ENCODE assay signal across 1 cellular context in the genomic region with DNA sequence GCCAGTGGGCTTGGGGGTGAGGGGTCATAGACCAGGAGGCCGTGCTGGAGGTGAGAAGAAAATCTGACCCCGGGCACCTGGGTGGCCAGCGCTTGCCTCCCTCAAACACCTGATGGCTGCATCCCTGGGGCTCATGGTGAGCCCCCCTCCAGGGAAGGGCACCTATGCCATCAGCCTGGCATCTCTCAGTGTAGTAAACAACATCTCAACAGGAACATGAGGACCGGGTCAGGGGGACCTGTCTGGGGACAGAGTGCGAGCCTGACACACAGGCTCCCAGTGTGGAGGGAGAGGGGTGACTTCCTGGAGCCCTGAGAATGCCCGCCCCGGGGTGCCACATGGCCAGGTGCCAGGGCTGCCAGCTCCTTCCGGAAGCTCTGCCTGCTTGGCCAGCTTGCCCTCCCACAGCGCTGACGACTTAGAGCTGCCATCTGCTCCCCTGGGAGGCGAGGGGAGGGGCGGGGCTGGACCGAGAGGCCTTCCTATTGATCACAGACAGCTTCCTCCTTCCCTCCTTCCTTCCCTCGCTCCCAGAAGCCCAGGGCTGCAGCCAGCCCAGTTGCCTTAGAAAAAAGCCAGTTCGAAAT.
TF ChIP-seq lines count a peak whose summit lies in the region.

No MANE protein-coding gene starts in this region.

TF ChIP-seq in SK-N-SH, 30 proteins besides CTCF, POLR2A, EP300 and RAD21:
- TF ChIP-seq TCF12 (IDR thresholded peaks at IDR 0.05), result peak; percentile 66
- peak; percentile 53; the same call in 1 of the 2 replicates for TF ChIP-seq ELF1 (IDR thresholded peaks at IDR 0.05)
- TF ChIP-seq RCOR1 (IDR thresholded peaks at IDR 0.05; ENCODE audit: low read length), result no peak
- no peak for TF ChIP-seq FOXJ3 (CRISPR knock-in tag; IDR thresholded peaks at IDR 0.05)
- TF ChIP-seq FOXM1 (IDR thresholded peaks at IDR 0.05; ENCODE audit: low read depth), result no peak
- no peak for TF ChIP-seq TAF1 (IDR thresholded peaks at IDR 0.05; ENCODE audit: borderline replicate concordance, low read depth, low read length)
- TF ChIP-seq GABPA (IDR thresholded peaks at IDR 0.05; ENCODE audit: low read depth), result peak; percentile 21; the same call in 1 of the 2 replicates
- TF ChIP-seq NFIC (IDR thresholded peaks at IDR 0.05; ENCODE audit: borderline replicate concordance), result peak; percentile 87
- TF ChIP-seq MXI1 (IDR thresholded peaks at IDR 0.05; ENCODE audit: low read depth, low read length), result no peak
- no peak for TF ChIP-seq EZH2phosphoT487 (IDR thresholded peaks at IDR 0.05; ENCODE audit: borderline replicate concordance, low read depth)
- TF ChIP-seq, protein P1, sequence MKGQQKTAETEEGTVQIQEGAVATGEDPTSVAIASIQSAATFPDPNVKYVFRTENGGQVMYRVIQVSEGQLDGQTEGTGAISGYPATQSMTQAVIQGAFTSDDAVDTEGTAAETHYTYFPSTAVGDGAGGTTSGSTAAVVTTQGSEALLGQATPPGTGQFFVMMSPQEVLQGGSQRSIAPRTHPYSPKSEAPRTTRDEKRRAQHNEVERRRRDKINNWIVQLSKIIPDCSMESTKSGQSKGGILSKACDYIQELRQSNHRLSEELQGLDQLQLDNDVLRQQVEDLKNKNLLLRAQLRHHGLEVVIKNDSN (IDR thresholded peaks at IDR 0.05; ENCODE audit: borderline replicate concordance, low read depth), result no peak
- TF ChIP-seq, protein P2, sequence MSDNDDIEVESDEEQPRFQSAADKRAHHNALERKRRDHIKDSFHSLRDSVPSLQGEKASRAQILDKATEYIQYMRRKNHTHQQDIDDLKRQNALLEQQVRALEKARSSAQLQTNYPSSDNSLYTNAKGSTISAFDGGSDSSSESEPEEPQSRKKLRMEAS (IDR thresholded peaks at IDR 0.05; ENCODE audit: low read depth), result peak; percentile 43; the same call in 1 of the 2 replicates
- no peak for TF ChIP-seq JUND (IDR thresholded peaks at IDR 0.05)
- no peak for TF ChIP-seq TEAD4 (IDR thresholded peaks at IDR 0.05; ENCODE audit: borderline replicate concordance, insufficient read depth)
- TF ChIP-seq, protein P3, sequence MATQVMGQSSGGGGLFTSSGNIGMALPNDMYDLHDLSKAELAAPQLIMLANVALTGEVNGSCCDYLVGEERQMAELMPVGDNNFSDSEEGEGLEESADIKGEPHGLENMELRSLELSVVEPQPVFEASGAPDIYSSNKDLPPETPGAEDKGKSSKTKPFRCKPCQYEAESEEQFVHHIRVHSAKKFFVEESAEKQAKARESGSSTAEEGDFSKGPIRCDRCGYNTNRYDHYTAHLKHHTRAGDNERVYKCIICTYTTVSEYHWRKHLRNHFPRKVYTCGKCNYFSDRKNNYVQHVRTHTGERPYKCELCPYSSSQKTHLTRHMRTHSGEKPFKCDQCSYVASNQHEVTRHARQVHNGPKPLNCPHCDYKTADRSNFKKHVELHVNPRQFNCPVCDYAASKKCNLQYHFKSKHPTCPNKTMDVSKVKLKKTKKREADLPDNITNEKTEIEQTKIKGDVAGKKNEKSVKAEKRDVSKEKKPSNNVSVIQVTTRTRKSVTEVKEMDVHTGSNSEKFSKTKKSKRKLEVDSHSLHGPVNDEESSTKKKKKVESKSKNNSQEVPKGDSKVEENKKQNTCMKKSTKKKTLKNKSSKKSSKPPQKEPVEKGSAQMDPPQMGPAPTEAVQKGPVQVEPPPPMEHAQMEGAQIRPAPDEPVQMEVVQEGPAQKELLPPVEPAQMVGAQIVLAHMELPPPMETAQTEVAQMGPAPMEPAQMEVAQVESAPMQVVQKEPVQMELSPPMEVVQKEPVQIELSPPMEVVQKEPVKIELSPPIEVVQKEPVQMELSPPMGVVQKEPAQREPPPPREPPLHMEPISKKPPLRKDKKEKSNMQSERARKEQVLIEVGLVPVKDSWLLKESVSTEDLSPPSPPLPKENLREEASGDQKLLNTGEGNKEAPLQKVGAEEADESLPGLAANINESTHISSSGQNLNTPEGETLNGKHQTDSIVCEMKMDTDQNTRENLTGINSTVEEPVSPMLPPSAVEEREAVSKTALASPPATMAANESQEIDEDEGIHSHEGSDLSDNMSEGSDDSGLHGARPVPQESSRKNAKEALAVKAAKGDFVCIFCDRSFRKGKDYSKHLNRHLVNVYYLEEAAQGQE (IDR thresholded peaks at IDR 0.05; ENCODE audit: low read depth, low read length), result no peak
- TF ChIP-seq RFX5 (IDR thresholded peaks at IDR 0.05; ENCODE audit: low read length), result no peak
- TF ChIP-seq, protein P4, sequence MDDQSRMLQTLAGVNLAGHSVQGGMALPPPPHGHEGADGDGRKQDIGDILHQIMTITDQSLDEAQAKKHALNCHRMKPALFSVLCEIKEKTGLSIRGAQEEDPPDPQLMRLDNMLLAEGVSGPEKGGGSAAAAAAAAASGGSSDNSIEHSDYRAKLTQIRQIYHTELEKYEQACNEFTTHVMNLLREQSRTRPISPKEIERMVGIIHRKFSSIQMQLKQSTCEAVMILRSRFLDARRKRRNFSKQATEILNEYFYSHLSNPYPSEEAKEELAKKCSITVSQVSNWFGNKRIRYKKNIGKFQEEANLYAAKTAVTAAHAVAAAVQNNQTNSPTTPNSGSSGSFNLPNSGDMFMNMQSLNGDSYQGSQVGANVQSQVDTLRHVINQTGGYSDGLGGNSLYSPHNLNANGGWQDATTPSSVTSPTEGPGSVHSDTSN (IDR thresholded peaks at IDR 0.05), result 0 out of 2 replicates have a peak, but pooled peaks have one; percentile 14
- TF ChIP-seq, protein P5, sequence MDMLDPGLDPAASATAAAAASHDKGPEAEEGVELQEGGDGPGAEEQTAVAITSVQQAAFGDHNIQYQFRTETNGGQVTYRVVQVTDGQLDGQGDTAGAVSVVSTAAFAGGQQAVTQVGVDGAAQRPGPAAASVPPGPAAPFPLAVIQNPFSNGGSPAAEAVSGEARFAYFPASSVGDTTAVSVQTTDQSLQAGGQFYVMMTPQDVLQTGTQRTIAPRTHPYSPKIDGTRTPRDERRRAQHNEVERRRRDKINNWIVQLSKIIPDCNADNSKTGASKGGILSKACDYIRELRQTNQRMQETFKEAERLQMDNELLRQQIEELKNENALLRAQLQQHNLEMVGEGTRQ (IDR thresholded peaks at IDR 0.05; ENCODE audit: borderline replicate concordance, low read depth, low read length), result no peak
- no peak for TF ChIP-seq NRF1 (IDR thresholded peaks at IDR 0.05; ENCODE audit: low read depth, low read length)
- no peak for TF ChIP-seq CHD2 (IDR thresholded peaks at IDR 0.05; ENCODE audit: low read length, partially characterized antibody)
- no peak for TF ChIP-seq MEF2A (IDR thresholded peaks at IDR 0.05; ENCODE audit: borderline replicate concordance, low read depth)
- no peak for TF ChIP-seq SMC3 (IDR thresholded peaks at IDR 0.05; ENCODE audit: low read depth, low read length)
- TF ChIP-seq, protein P6, sequence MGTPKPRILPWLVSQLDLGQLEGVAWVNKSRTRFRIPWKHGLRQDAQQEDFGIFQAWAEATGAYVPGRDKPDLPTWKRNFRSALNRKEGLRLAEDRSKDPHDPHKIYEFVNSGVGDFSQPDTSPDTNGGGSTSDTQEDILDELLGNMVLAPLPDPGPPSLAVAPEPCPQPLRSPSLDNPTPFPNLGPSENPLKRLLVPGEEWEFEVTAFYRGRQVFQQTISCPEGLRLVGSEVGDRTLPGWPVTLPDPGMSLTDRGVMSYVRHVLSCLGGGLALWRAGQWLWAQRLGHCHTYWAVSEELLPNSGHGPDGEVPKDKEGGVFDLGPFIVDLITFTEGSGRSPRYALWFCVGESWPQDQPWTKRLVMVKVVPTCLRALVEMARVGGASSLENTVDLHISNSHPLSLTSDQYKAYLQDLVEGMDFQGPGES (IDR thresholded peaks at IDR 0.05; ENCODE audit: low read depth, low read length), result no peak
- peak; percentile 27; the same call in 1 of the 2 replicates for TF ChIP-seq RXRA (IDR thresholded peaks at IDR 0.05; ENCODE audit: borderline replicate concordance, low read depth)
- no peak for TF ChIP-seq POLR2AphosphoS5 (IDR thresholded peaks at IDR 0.05; ENCODE audit: low read depth, low read length)
- TF ChIP-seq GATA2 (CRISPR knock-in tag; IDR thresholded peaks at IDR 0.05), result no peak
- TF ChIP-seq, protein P7, sequence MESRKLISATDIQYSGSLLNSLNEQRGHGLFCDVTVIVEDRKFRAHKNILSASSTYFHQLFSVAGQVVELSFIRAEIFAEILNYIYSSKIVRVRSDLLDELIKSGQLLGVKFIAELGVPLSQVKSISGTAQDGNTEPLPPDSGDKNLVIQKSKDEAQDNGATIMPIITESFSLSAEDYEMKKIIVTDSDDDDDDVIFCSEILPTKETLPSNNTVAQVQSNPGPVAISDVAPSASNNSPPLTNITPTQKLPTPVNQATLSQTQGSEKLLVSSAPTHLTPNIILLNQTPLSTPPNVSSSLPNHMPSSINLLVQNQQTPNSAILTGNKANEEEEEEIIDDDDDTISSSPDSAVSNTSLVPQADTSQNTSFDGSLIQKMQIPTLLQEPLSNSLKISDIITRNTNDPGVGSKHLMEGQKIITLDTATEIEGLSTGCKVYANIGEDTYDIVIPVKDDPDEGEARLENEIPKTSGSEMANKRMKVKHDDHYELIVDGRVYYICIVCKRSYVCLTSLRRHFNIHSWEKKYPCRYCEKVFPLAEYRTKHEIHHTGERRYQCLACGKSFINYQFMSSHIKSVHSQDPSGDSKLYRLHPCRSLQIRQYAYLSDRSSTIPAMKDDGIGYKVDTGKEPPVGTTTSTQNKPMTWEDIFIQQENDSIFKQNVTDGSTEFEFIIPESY (IDR thresholded peaks at IDR 0.05; ENCODE audit: borderline replicate concordance, low read depth), result no peak
- no peak for TF ChIP-seq FOSL2 (IDR thresholded peaks at IDR 0.05; ENCODE audit: borderline replicate concordance, low read depth)
- TF ChIP-seq YY1 (IDR thresholded peaks at IDR 0.05; ENCODE audit: low read depth), result 0 out of 2 replicates have a peak, but pooled peaks have one; percentile 19
- TF ChIP-seq SIN3A (IDR thresholded peaks at IDR 0.05; ENCODE audit: borderline replicate concordance, low read depth, low read length), result no peak
